Comparison of ENCODE assay signal across 24 cellular contexts in the genomic region with DNA sequence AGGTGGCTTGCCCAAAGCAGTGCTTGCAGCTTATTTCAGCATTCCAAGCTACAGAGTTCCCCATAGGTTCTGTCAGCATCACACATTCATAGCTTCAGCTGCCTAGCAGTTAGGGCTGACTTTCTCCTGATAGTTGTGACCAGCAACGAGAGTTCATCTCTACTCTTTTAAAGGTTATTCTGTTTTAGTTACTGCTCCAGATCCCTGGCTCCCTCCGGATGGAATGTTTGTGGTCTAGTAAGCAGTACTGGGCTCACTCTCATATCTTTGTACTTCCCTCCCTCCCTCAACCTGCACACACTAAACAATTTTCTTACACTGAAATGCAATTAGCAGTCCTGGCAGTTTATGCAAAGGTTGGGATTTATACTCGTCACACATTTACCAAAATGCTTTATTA. TPM values are rescaled to one million over a fixed set of nuclear protein-coding genes. Genes with fewer than 3 reads are reported as not detected.
DNase-seq lines count a peak whose midpoint lies in the region; ATAC-seq, FAIRE-seq and TF ChIP-seq lines count a peak whose summit lies in the region.
"Had no signal": no experiment of that assay in that cellular context is flagged by ENCODE, and none has a peak within 500 bp of the region (broad histone marks: within the 10 kb centered on the region; RNA-seq: fewer than 3 reads in every experiment).

No MANE protein-coding gene starts in this region.

- no peaks in the 10 kb centered on the region for H3K36me3 ChIP-seq in astrocyte (ENCODE audit: insufficient read depth, low read length)
- no peaks in the 10 kb centered on the region for H3K36me3 ChIP-seq in kidney (ENCODE audit: control insufficient read depth in 1 of 2, insufficient read depth in 2 of 2, low read length in 2 of 2)
- no peaks in the 10 kb centered on the region for H3K36me3 ChIP-seq in small intestine (ENCODE audit: control insufficient read depth in 2 of 2, insufficient read depth in 2 of 2, low read length in 2 of 2)

- TF ChIP-seq CTCF in astrocyte (IDR thresholded peaks at IDR 0.05; ENCODE audit: insufficient read depth, low read depth, low read length) (no peak), kidney (IDR thresholded peaks at IDR 0.05; ENCODE audit: borderline replicate concordance, extremely low read depth, insufficient read depth) (no peak)

- no peaks in the 10 kb centered on the region for H3K9me3 Mint-ChIP-seq in astrocyte (ENCODE audit: unreplicated experiment)
- H3K9me3 Mint-ChIP-seq: activated T-helper 2 cell treated with anti-CD3 and anti-CD28 coated beads, Interferon-gamma antibody, Interleukin-2, Interleukin-4, amounts not matched to agents 10 μg/mL and 5 μg/mL and 100 μg/mL, durations not matched to agents 14 hours and 24 hours and 36 hours had no signal

- no peak for ATAC-seq in HG03159 (IDR thresholded peaks at IDR 0.05; ENCODE audit: unreplicated experiment)
- ATAC-seq: GM12878 had no signal

- peak overlapping the region; percentile 31 for H3K4me2 ChIP-seq in astrocyte (ENCODE audit: low read length)

- peaks cover 73% of the 10 kb centered on the region for H4K20me1 ChIP-seq in astrocyte (ENCODE audit: insufficient read depth, low read length)

- peaks cover 38% of the 10 kb centered on the region for H3K4me1 Mint-ChIP-seq in astrocyte (ENCODE audit: low read depth, unreplicated experiment)

- no peak for FAIRE-seq in astrocyte (lab: Jason Lieb, UNC)
- FAIRE-seq in kidney (lab: Jason Lieb, UNC) = no peak
- no peak for FAIRE-seq in H54 (lab: Jason Lieb, UNC)
- FAIRE-seq in small intestine (lab: Jason Lieb, UNC) = no peak
- FAIRE-seq: D721Med, endothelial cell of umbilical vein, frontal cortex, G401.6, GM12878 had no signal

- H3K9me3 ChIP-seq in astrocyte (ENCODE audit: insufficient read depth, low read depth, low read length) (no peaks in the 10 kb centered on the region), kidney (ENCODE audit: control insufficient read depth in 1 of 2, low read length in 2 of 2) (no peaks in the 10 kb centered on the region), small intestine (ENCODE audit: control insufficient read depth, low read depth) (no peaks in the 10 kb centered on the region)

- H3K4me3 Mint-ChIP-seq in astrocyte (ENCODE audit: unreplicated experiment) = no peak overlapping the region
- H3K4me3 Mint-ChIP-seq: B cell had no signal

- WGBS in small intestine, 3 donors = 70 to 79% (median 70%) methylated on average over 3 of the region's 3 CpGs

- H3K9ac ChIP-seq in astrocyte (ENCODE audit: low read length) (no peak overlapping the region), kidney (ENCODE audit: low read length in 2 of 2) (no peak overlapping the region)

- H3K27me3 ChIP-seq in astrocyte (ENCODE audit: insufficient read depth, low read length) (no peaks in the 10 kb centered on the region), small intestine (ENCODE audit: control insufficient read depth in 2 of 2, insufficient read depth in 2 of 2, low read length in 2 of 2) (no peaks in the 10 kb centered on the region)

- H3K79me2 ChIP-seq in astrocyte (ENCODE audit: insufficient read depth, low read length) = peaks cover 70% of the 10 kb centered on the region

- peak overlapping the region; percentile 19 for H3K27ac Mint-ChIP-seq in astrocyte (ENCODE audit: unreplicated experiment)
- H3K27ac Mint-ChIP-seq: activated T-helper 2 cell treated with anti-CD3 and anti-CD28 coated beads, Interferon-gamma antibody, Interleukin-2, Interleukin-4, amounts not matched to agents 10 μg/mL and 5 μg/mL and 100 μg/mL, durations not matched to agents 14 hours and 24 hours and 36 hours; B cell had no signal

- DNase-seq in H4 (ENCODE audit: low spot score) (peak; percentile 24), astrocyte (ENCODE audit: low read depth) (peak; percentile 67), kidney (no peak), renal cortical epithelial cell (ENCODE audit: low read depth) (peak; percentile 61), H54 (ENCODE audit: insufficient read length, low spot score) (no peak), small intestine (no peak), NCI-H82 treated with DMSO at 0.1 percent for 48 hours (lab: John Stamatoyannopoulos, UW; ENCODE audit: unreplicated experiment) (no peak)
- DNase-seq: activated CD4-positive, alpha-beta T cell treated with anti-CD3 and anti-CD28 coated beads for 1 hour; cortex of kidney; NCI-H2081; NCI-H524 treated with DMSO at 0.1 percent for 48 hours; T1000 had no signal

- H3K27me3 Mint-ChIP-seq in astrocyte (ENCODE audit: low read depth, unreplicated experiment) = peaks cover 4% of the 10 kb centered on the region
- H3K27me3 Mint-ChIP-seq: B cell, IgD-negative memory B cell had no signal

- H3K36me3 Mint-ChIP-seq in astrocyte (ENCODE audit: low read depth, unreplicated experiment) = no peaks in the 10 kb centered on the region

- H3K27ac ChIP-seq in astrocyte (ENCODE audit: low read depth, low read length) (no peak overlapping the region), kidney (ENCODE audit: low read depth in 2 of 2, low read length in 2 of 2) (peak overlapping the region; percentile 3 to 11), small intestine (ENCODE audit: low read depth in 1 of 2, low read length in 1 of 2) (no peak overlapping the region)

- no peak overlapping the region for H2AFZ ChIP-seq in astrocyte (ENCODE audit: low read depth, low read length)

- intact Hi-C loops in kidney (cut with DNase I) = no loop called here

- H3K4me3 ChIP-seq in astrocyte (ENCODE audit: insufficient read depth, low read depth, low read length) (no peak overlapping the region), kidney (ENCODE audit: low read length in 2 of 2) (no peak overlapping the region), small intestine (ENCODE audit: low read depth in 1 of 2, low read length in 2 of 2) (no peak overlapping the region)
- H3K4me3 ChIP-seq: GM12878, skin epidermis had no signal

- no peak for TF ChIP-seq POLR2A in H54 (IDR thresholded peaks at IDR 0.05; ENCODE audit: low read depth, low read length)

- peaks cover 18% of the 10 kb centered on the region for H3K4me1 ChIP-seq in astrocyte (ENCODE audit: insufficient read depth, low read length)
- peaks cover 34 to 44% of the 10 kb centered on the region in 2 donors for H3K4me1 ChIP-seq in kidney (ENCODE audit: control insufficient read depth in 1 of 2, insufficient read depth in 1 of 2, low read depth in 1 of 2, low read length in 2 of 2)
- H3K4me1 ChIP-seq in small intestine (ENCODE audit: control insufficient read depth in 2 of 2, insufficient read depth in 1 of 2, low read depth in 1 of 2, low read length in 1 of 2) = peaks cover 3 to 4% of the 10 kb centered on the region in 2 donors

RNA-seq across cellular contexts. Expression of a gene that starts 43.9 kb away (rescaled TPM):
- not detected in 2 replicates for total RNA-seq in H4 (2014; rRNA removed; shearing (Covaris generic))
- total RNA-seq in astrocyte = not detected in 2 replicates
- total RNA-seq in kidney = 1.0 TPM
- not detected for polyA plus RNA-seq in kidney (ENCODE audit: insufficient read depth, low read depth, low replicate concordance)
- not detected in 2 replicates for total RNA-seq in renal cortical epithelial cell
- under 1 TPM in 1 of 3 donors, not detected in 2; 0.09 TPM for polyA plus RNA-seq in small intestine
- total RNA-seq: activated T-helper 2 cell treated with anti-CD3 and anti-CD28 coated beads, Interferon-gamma antibody, Interleukin-2, Interleukin-4, amounts not matched to agents 10 μg/mL and 5 μg/mL and 100 μg/mL, durations not matched to agents 14 hours and 24 hours and 36 hours; endothelial cell of umbilical vein; frontal cortex; osteocyte; temporal lobe had no signal
- polyA plus RNA-seq: endothelial cell of umbilical vein, IgD-negative memory B cell had no signal

Comparison
In these comparisons a context has a peak if more than half of its experiments do, and no peak if none do; other contexts are left out.
1. DNase-seq: peak in H4 (single experiment), astrocyte (single experiment) and renal cortical epithelial cell (single experiment); none in kidney (single experiment), H54 (single experiment), small intestine (single experiment) and NCI-H82 treated with DMSO at 0.1 percent for 48 hours (single experiment).
2. H3K27ac ChIP-seq: peak in kidney (2 of 2); none in astrocyte (single experiment) and small intestine (0 of 2).